8 cellular contexts compared by ENCODE assay signal in genomic region chr18:9137168-9138066, GRCh38. TPM values are rescaled to one million over a fixed set of nuclear protein-coding genes. Genes with fewer than 3 reads are reported as not detected.
DNase-seq lines count a peak whose midpoint lies in the region; ATAC-seq and TF ChIP-seq lines count a peak whose summit lies in the region.

No MANE protein-coding gene starts in this region.

- no peak for TF ChIP-seq POLR2A in testis (IDR thresholded peaks at IDR 0.05)

- no peaks in the 10 kb centered on the region for H3K36me3 ChIP-seq in testis (ENCODE audit: low read depth, missing control alignments)

- intact Hi-C loops in testis (cut with DNase I; ENCODE audit: low total_unique reads), result no loop called here

- peaks cover 24% of the 10 kb centered on the region for H3K4me1 ChIP-seq in testis

- 0% methylated on average over 17 to 53 of the region's 95 CpGs for WGBS in testis, 2 donors

- H3K27ac ChIP-seq in RWPE1, result peak overlapping the region; percentile 100
- H3K27ac ChIP-seq in testis, result peak overlapping the region; percentile 99

- POLR2A ChIA-PET in RWPE1 (lab: Yijun Ruan, JAX; ENCODE audit: low non-redundant PET), result interaction anchor here (0.9 to 1.1 kb wide), 2 partner anchors 21 to 35 kb away, joined by 3 to 6 read pairs; partner anchors contain the start of gene NDUFV2

- CTCF ChIA-PET in RWPE1 (lab: Yijun Ruan, JAX), result interaction anchor here (1.3 kb wide), 1 partner anchor 64 kb away, joined by 3 read pairs; no protein-coding TSS in a partner anchor

- H3K27me3 ChIP-seq in testis, result no peaks in the 10 kb centered on the region

- TF ChIP-seq CTCF in RWPE1 (conservative IDR thresholded peaks at IDR 0.05; ENCODE audit: low read depth) (no peak), testis (IDR thresholded peaks at IDR 0.05) (no peak)

- H3K9me3 ChIP-seq in testis, result no peaks in the 10 kb centered on the region

- peak; percentile 33 for ATAC-seq in GM21717 (IDR thresholded peaks at IDR 0.05; ENCODE audit: unreplicated experiment)

- H3K4me3 ChIP-seq in Jurkat, Clone E6-1 (ENCODE audit: low read length), result peak overlapping the region; percentile 89
- peak overlapping the region; percentile 89 to 93 for H3K4me3 ChIP-seq in testis

- peak; percentile 73 for DNase-seq in Daoy (ENCODE audit: low read depth)
- DNase-seq in Jurkat, Clone E6-1 (ENCODE audit: low read depth, low spot score), result peak; percentile 45
- peak; percentile 62 for DNase-seq in RWPE1 (ENCODE audit: low spot score)
- DNase-seq in activated naive CD4-positive, alpha-beta T cell (lab: John Stamatoyannopoulos, UW), result peak in 3 of 4 experiments; percentile 48 to 75 (median 58)
- peak; percentile 66 for DNase-seq in foreskin melanocyte
- DNase-seq in non-pigmented ciliary epithelial cell (ENCODE audit: low read depth), result peak; percentile 54
- DNase-seq in testis, result peak; percentile 58

RNA-seq across cellular contexts. Expression of gene ANKRD12, which starts 0.8 kb away (rescaled TPM):
- 7.3 and 11.1 TPM in 2 replicates for total RNA-seq in Daoy (2014; rRNA removed; shearing (Covaris generic))
- 15.4 TPM for polyA plus RNA-seq in Jurkat, Clone E6-1 (2012; ENCODE audit: insufficient read depth, insufficient read length)
- 10 to 100 TPM; 58.5 to 59.7 TPM for total RNA-seq in testis
- polyA plus RNA-seq in testis (ENCODE audit: insufficient read depth, low read depth, low replicate concordance), result 4.5 TPM

RNA-seq across cellular contexts. Expression of gene NDUFV2, which starts 34.9 kb away (rescaled TPM):
- 80.3 and 92.5 TPM in 2 replicates for total RNA-seq in Daoy (2014; rRNA removed; shearing (Covaris generic))
- 350 TPM for polyA plus RNA-seq in Jurkat, Clone E6-1 (2012; ENCODE audit: insufficient read depth, insufficient read length)
- total RNA-seq in testis, result 100 to 1,000 TPM; 115 to 120 TPM
- polyA plus RNA-seq in testis (ENCODE audit: insufficient read depth, low read depth, low replicate concordance), result 171 TPM

Comparison
In these comparisons a context has a peak if more than half of its experiments do, and no peak if none do; other contexts are left out.
1. Peak in every context shown above with its lines: DNase-seq, ATAC-seq, H3K4me3 ChIP-seq and H3K27ac ChIP-seq.